ENCODE assay signal across 13 cellular contexts in genomic region chr7:100124301-100125229, GRCh38. TPM values are rescaled to one million over a fixed set of nuclear protein-coding genes. Genes with fewer than 3 reads are reported as not detected.
DNase-seq lines count a peak whose midpoint lies in the region; ATAC-seq and TF ChIP-seq lines count a peak whose summit lies in the region.
"Had no signal": no experiment of that assay in that cellular context is flagged by ENCODE, and none has a peak within 500 bp of the region (broad histone marks: within the 10 kb centered on the region; RNA-seq: fewer than 3 reads in every experiment).

No MANE protein-coding gene starts in this region.

- ATAC-seq in GM23338 (no peak), GM21717 (IDR thresholded peaks at IDR 0.05; ENCODE audit: unreplicated experiment) (no peak)
- ATAC-seq in activated CD8-positive, alpha-beta T cell treated with anti-CD3 and anti-CD28 coated beads for 36 hours = no peak

- H4K20me1 ChIP-seq in BLaER1 (no peaks in the 10 kb centered on the region), GM23338 (replicated peaks; ENCODE audit: insufficient read depth) (no peaks in the 10 kb centered on the region; the same call in 1 of the 2 replicates)

- H3K4me2 ChIP-seq in BLaER1 (peak overlapping the region; percentile 40), GM23338 (no peak overlapping the region)

- peaks cover 51% of the 10 kb centered on the region for H3K4me1 ChIP-seq in BLaER1
- H3K4me1 ChIP-seq in GM23338 (ENCODE audit: insufficient read depth) = peaks cover 8% of the 10 kb centered on the region
- peaks cover 13 to 22% of the 10 kb centered on the region in 2 donors for H3K4me1 ChIP-seq in muscle layer of duodenum (ENCODE audit: control insufficient read depth in 1 of 2, insufficient read depth in 2 of 2, low read length in 2 of 2)

- H3K9me3 ChIP-seq in BLaER1 (no peaks in the 10 kb centered on the region), muscle layer of duodenum (ENCODE audit: control insufficient read depth in 1 of 2, low read length in 2 of 2) (no peaks in the 10 kb centered on the region)
- H3K9me3 ChIP-seq: ovary had no signal

- no peak for TF ChIP-seq CTCF in GM23338 (conservative IDR thresholded peaks at IDR 0.05; ENCODE audit: low read depth in 2 of 2)
- TF ChIP-seq CTCF in activated CD8-positive, alpha-beta T cell treated with anti-CD3 and anti-CD28 coated beads for 36 hours (IDR thresholded peaks at IDR 0.05) = no peak
- TF ChIP-seq CTCF in glutamatergic neuron (IDR thresholded peaks at IDR 0.05; ENCODE audit: partially characterized antibody, unreplicated experiment) = no peak

- H3K9me2 ChIP-seq in GM23338 (ENCODE audit: insufficient read depth) = no peaks in the 10 kb centered on the region

- peaks cover 12% of the 10 kb centered on the region; the same call in 2 of the 3 replicates for H3K4me1 Mint-ChIP-seq in GM23338
- peaks cover 30% of the 10 kb centered on the region for H3K4me1 Mint-ChIP-seq in activated CD8-positive, alpha-beta T cell treated with anti-CD3 and anti-CD28 coated beads for 36 hours (ENCODE audit: low read depth)
- H3K4me1 Mint-ChIP-seq in glutamatergic neuron (ENCODE audit: low read depth, unreplicated experiment) = peaks cover 4% of the 10 kb centered on the region

- POLR2A ChIA-PET in activated CD8-positive, alpha-beta T cell treated with anti-CD3 and anti-CD28 coated beads for 36 hours (lab: Charles Lee) = interaction anchor here (0.6 to 4.9 kb wide), 7 partner anchors 23 to 353 kb away, joined by 3 to 43 read pairs (median 3); partner anchors contain the start of genes AP4M1 and MCM7

- H3K27ac Mint-ChIP-seq in GM23338 (no peak overlapping the region), glutamatergic neuron (ENCODE audit: unreplicated experiment) (no peak overlapping the region)
- H3K27ac Mint-ChIP-seq in activated CD8-positive, alpha-beta T cell treated with anti-CD3 and anti-CD28 coated beads for 36 hours = peak overlapping the region; percentile 100

- H3K4me3 ChIP-seq in BLaER1 = no peak overlapping the region
- H3K4me3 ChIP-seq in GM23338 = no peak overlapping the region
- H3K4me3 ChIP-seq in muscle layer of duodenum (ENCODE audit: low read depth in 1 of 2, low read length in 2 of 2) = no peak overlapping the region
- H3K4me3 ChIP-seq: ovary had no signal

- H3K9me3 Mint-ChIP-seq in GM23338 (no peaks in the 10 kb centered on the region), glutamatergic neuron (ENCODE audit: unreplicated experiment) (peaks cover 8% of the 10 kb centered on the region)
- H3K9me3 Mint-ChIP-seq in activated CD8-positive, alpha-beta T cell treated with anti-CD3 and anti-CD28 coated beads for 36 hours = no peaks in the 10 kb centered on the region

- H3K27me3 ChIP-seq in BLaER1 (peaks cover 22% of the 10 kb centered on the region; the same call in 1 of the 2 replicates), GM23338 (ENCODE audit: insufficient read depth) (peaks cover 21% of the 10 kb centered on the region), muscle layer of duodenum (ENCODE audit: low read depth, low read length) (no peaks in the 10 kb centered on the region)
- H3K27me3 ChIP-seq: ovary had no signal

- H3K36me3 ChIP-seq in BLaER1 (peaks cover 29% of the 10 kb centered on the region), GM23338 (ENCODE audit: insufficient read depth) (no peaks in the 10 kb centered on the region), muscle layer of duodenum (ENCODE audit: control insufficient read depth in 1 of 2, insufficient read depth in 2 of 2, low read length in 2 of 2) (peaks cover 0 to 3% of the 10 kb centered on the region in 2 donors)
- H3K36me3 ChIP-seq: ovary had no signal

- peaks cover 9% of the 10 kb centered on the region; the same call in 1 of the 3 replicates for H3K36me3 Mint-ChIP-seq in GM23338 (ENCODE audit: low read depth)
- H3K36me3 Mint-ChIP-seq in activated CD8-positive, alpha-beta T cell treated with anti-CD3 and anti-CD28 coated beads for 36 hours (ENCODE audit: low read depth) = peaks cover 8% of the 10 kb centered on the region
- H3K36me3 Mint-ChIP-seq in glutamatergic neuron (ENCODE audit: unreplicated experiment) = no peaks in the 10 kb centered on the region

- no peak overlapping the region for H2AFZ ChIP-seq in GM23338

- peaks cover 30% of the 10 kb centered on the region for H3F3A ChIP-seq in GM23338 (replicated peaks; ENCODE audit: low read depth)

- peaks cover 28% of the 10 kb centered on the region for H3K27me3 Mint-ChIP-seq in GM23338 (ENCODE audit: insufficient read depth, low read depth, poor library complexity)
- no peaks in the 10 kb centered on the region for H3K27me3 Mint-ChIP-seq in activated CD8-positive, alpha-beta T cell treated with anti-CD3 and anti-CD28 coated beads for 36 hours
- H3K27me3 Mint-ChIP-seq in glutamatergic neuron (ENCODE audit: unreplicated experiment) = peaks cover 10% of the 10 kb centered on the region

- H3K9ac ChIP-seq in BLaER1 = no peak overlapping the region
- H3K9ac ChIP-seq: KMS-11 had no signal

- CTCF ChIA-PET in activated CD8-positive, alpha-beta T cell treated with anti-CD3 and anti-CD28 coated beads for 36 hours (lab: Charles Lee) = interaction anchor here (1.2 to 1.8 kb wide), 3 partner anchors 8 to 283 kb away, joined by 4 to 7 read pairs (median 6); partner anchors contain the start of genes AP4M1 and MCM7

- DNase-seq in GM23338 (ENCODE audit: low spot score) (no peak), glutamatergic neuron (no peak), NCI-H2227 (lab: John Stamatoyannopoulos, UW; ENCODE audit: unreplicated experiment) (no peak), cerebellum (ENCODE audit: low spot score) (no peak)
- no peak for DNase-seq in activated CD8-positive, alpha-beta T cell treated with anti-CD3 and anti-CD28 coated beads for 36 hours
- DNase-seq: activated effector memory CD4-positive, alpha-beta T cell treated with Interleukin-2 at 50 U/mL for 16 hours; Calu3; cortex of kidney had no signal

- H3K79me2 ChIP-seq in GM23338 (replicated peaks; ENCODE audit: insufficient read depth) = peaks cover 5% of the 10 kb centered on the region

- H3K4me3 Mint-ChIP-seq in GM23338 = peak overlapping the region; percentile 28; the same call in 2 of the 3 replicates
- peak overlapping the region; percentile 4 for H3K4me3 Mint-ChIP-seq in activated CD8-positive, alpha-beta T cell treated with anti-CD3 and anti-CD28 coated beads for 36 hours
- H3K4me3 Mint-ChIP-seq in glutamatergic neuron (ENCODE audit: unreplicated experiment) = no peak overlapping the region

- no peak overlapping the region for H3K27ac ChIP-seq in BLaER1
- no peak overlapping the region for H3K27ac ChIP-seq in GM23338 (ENCODE audit: low read depth)
- H3K27ac ChIP-seq in muscle layer of duodenum (ENCODE audit: low read length) = peak overlapping the region; percentile 45
- H3K27ac ChIP-seq: KMS-11, ovary had no signal

- intact Hi-C loops in activated CD8-positive, alpha-beta T cell treated with anti-CD3 and anti-CD28 coated beads for 36 hours (cut with micrococcal nuclease) = loop anchor here (10.0 kb wide), 1 partner anchor 210 kb away; the partner anchor contains the start of gene TRIM4

RNA-seq across cellular contexts. Expression of gene MBLAC1, which starts 2.2 kb away (rescaled TPM):
- total RNA-seq in GM23338 (2014; rRNA removed; shearing (Covaris generic)) = 5.0 and 5.7 TPM in 2 replicates
- 2.4 and 2.7 TPM in 2 replicates for polyA plus RNA-seq in GM23338 (2016; fragmentation: Nextera tagmentation; extraction: Ambion mirVana)
- 1 to 10 TPM; 1.9 to 2.1 TPM for total RNA-seq in activated CD8-positive, alpha-beta T cell treated with anti-CD3 and anti-CD28 coated beads for 36 hours
- total RNA-seq in glutamatergic neuron (ENCODE audit: unreplicated experiment) (3.3 TPM), cerebellum (2.4 TPM)

RNA-seq across cellular contexts. Expression of gene CNPY4, which starts 5.1 kb away (rescaled TPM):
- total RNA-seq in GM23338 (2014; rRNA removed; shearing (Covaris generic)) = 11.3 and 12.0 TPM in 2 replicates
- polyA plus RNA-seq in GM23338 (2016; fragmentation: Nextera tagmentation; extraction: Ambion mirVana) = 10.7 and 11.1 TPM in 2 replicates
- total RNA-seq in activated CD8-positive, alpha-beta T cell treated with anti-CD3 and anti-CD28 coated beads for 36 hours = 10 to 100 TPM in 1 of 2 experiments, 1 to 10 TPM in 1; 9.8 to 10.4 TPM
- total RNA-seq in glutamatergic neuron (ENCODE audit: unreplicated experiment) = 19.3 TPM
- 15.2 TPM for total RNA-seq in cerebellum

RNA-seq across cellular contexts. Expression of gene TAF6, which starts 5.4 kb away (rescaled TPM):
- 125 and 141 TPM in 2 replicates for total RNA-seq in GM23338 (2014; rRNA removed; shearing (Covaris generic))
- 54.9 and 56.3 TPM in 2 replicates for polyA plus RNA-seq in GM23338 (2016; fragmentation: Nextera tagmentation; extraction: Ambion mirVana)
- total RNA-seq in activated CD8-positive, alpha-beta T cell treated with anti-CD3 and anti-CD28 coated beads for 36 hours = 10 to 100 TPM; 48.6 to 55.3 TPM
- total RNA-seq in glutamatergic neuron (ENCODE audit: unreplicated experiment) = 63.1 TPM
- 23.8 TPM for total RNA-seq in cerebellum

RNA-seq across cellular contexts. Expression of gene AP4M1, which starts 23.1 kb away (rescaled TPM):
- 12.2 and 13.3 TPM in 2 replicates for total RNA-seq in GM23338 (2014; rRNA removed; shearing (Covaris generic))
- 9.5 and 14.4 TPM in 2 replicates for polyA plus RNA-seq in GM23338 (2016; fragmentation: Nextera tagmentation; extraction: Ambion mirVana)
- total RNA-seq in activated CD8-positive, alpha-beta T cell treated with anti-CD3 and anti-CD28 coated beads for 36 hours = 10 to 100 TPM in 1 of 2 experiments, 1 to 10 TPM in 1; 9.8 to 10.9 TPM
- total RNA-seq in glutamatergic neuron (ENCODE audit: unreplicated experiment) (25.9 TPM), cerebellum (15.6 TPM)

RNA-seq across cellular contexts. Expression of gene MCM7, which starts 23.4 kb away (rescaled TPM):
- total RNA-seq in GM23338 (2014; rRNA removed; shearing (Covaris generic)) = 285 TPM in 2 replicates
- polyA plus RNA-seq in GM23338 (2016; fragmentation: Nextera tagmentation; extraction: Ambion mirVana) = 140 and 144 TPM in 2 replicates
- 100 to 1,000 TPM; 456 to 476 TPM for total RNA-seq in activated CD8-positive, alpha-beta T cell treated with anti-CD3 and anti-CD28 coated beads for 36 hours
- total RNA-seq in glutamatergic neuron (ENCODE audit: unreplicated experiment) = 196 TPM
- 57.2 TPM for total RNA-seq in cerebellum
